In genomic region chr15:75661041-75661778, GRCh38 we compare ENCODE assay signal across 9 cellular contexts. TPM values are rescaled to one million over a fixed set of nuclear protein-coding genes. Genes with fewer than 3 reads are reported as not detected.
A peak's percentile ranks its signal among the peaks of the same experiment; 100 is the strongest.
DNase-seq lines count a peak whose midpoint lies in the region; ATAC-seq and TF ChIP-seq lines count a peak whose summit lies in the region.
"Had no signal": no experiment of that assay in that cellular context is flagged by ENCODE, and none has a peak within 500 bp of the region (broad histone marks: within the 10 kb centered on the region; RNA-seq: fewer than 3 reads in every experiment).

No MANE protein-coding gene starts in this region.

- no peaks in the 10 kb centered on the region for H3K9me3 Mint-ChIP-seq in natural killer cell treated with Interleukin-12 subunit alpha and Interleukin-12 subunit beta and Interleukin-15 and Interleukin-18, amount 100 ng/mL, for 72 hours
- H3K9me3 Mint-ChIP-seq in activated CD4-positive, alpha-beta T cell treated with anti-CD3 and anti-CD28 coated beads, Interleukin-2, amount 10 ng/mL, durations not matched to agents 7 days and 5 days = no peaks in the 10 kb centered on the region

- peaks cover 0 to 4% of the 10 kb centered on the region in 2 donors for H3K4me1 Mint-ChIP-seq in natural killer cell treated with Interleukin-12 subunit alpha and Interleukin-12 subunit beta and Interleukin-15 and Interleukin-18, amount 100 ng/mL, for 72 hours (ENCODE audit: low read depth in 2 of 2)
- H3K4me1 Mint-ChIP-seq in activated CD4-positive, alpha-beta T cell treated with anti-CD3 and anti-CD28 coated beads, Interleukin-2, amount 10 ng/mL, durations not matched to agents 7 days and 5 days = peaks cover 4% of the 10 kb centered on the region

- POLR2A ChIA-PET in activated CD4-positive, alpha-beta T cell treated with anti-CD3 and anti-CD28 coated beads, Interleukin-2, amount 10 ng/mL, durations not matched to agents 7 days and 5 days (lab: Charles Lee) = no interaction called here

- H3K27ac ChIP-seq in coronary artery = peak overlapping the region; percentile 88 to 93
- H3K27ac ChIP-seq in left lung = peak overlapping the region; percentile 74 to 86
- H3K27ac ChIP-seq in thymus (ENCODE audit: low read depth) = peak overlapping the region; percentile 55
- H3K27ac ChIP-seq: SK-N-MC had no signal

- H3K4me3 Mint-ChIP-seq in natural killer cell treated with Interleukin-12 subunit alpha and Interleukin-12 subunit beta and Interleukin-15 and Interleukin-18, amount 100 ng/mL, for 72 hours = no peak overlapping the region
- no peak overlapping the region for H3K4me3 Mint-ChIP-seq in activated CD4-positive, alpha-beta T cell treated with anti-CD3 and anti-CD28 coated beads, Interleukin-2, amount 10 ng/mL, durations not matched to agents 7 days and 5 days

- TF ChIP-seq CTCF in coronary artery (IDR thresholded peaks at IDR 0.05) (no peak), left lung (IDR thresholded peaks at IDR 0.05) (no peak)

- no peaks in the 10 kb centered on the region for H3K27me3 Mint-ChIP-seq in natural killer cell treated with Interleukin-12 subunit alpha and Interleukin-12 subunit beta and Interleukin-15 and Interleukin-18, amount 100 ng/mL, for 72 hours
- H3K27me3 Mint-ChIP-seq in activated CD4-positive, alpha-beta T cell treated with anti-CD3 and anti-CD28 coated beads, Interleukin-2, amount 10 ng/mL, durations not matched to agents 7 days and 5 days = no peaks in the 10 kb centered on the region

- H3K27me3 ChIP-seq in left lung = no peaks in the 10 kb centered on the region
- H3K27me3 ChIP-seq in thymus (ENCODE audit: control insufficient read depth, insufficient read depth) = no peaks in the 10 kb centered on the region

- H3K4me1 ChIP-seq in left lung = peaks cover 10 to 29% of the 10 kb centered on the region in 2 donors
- H3K4me1 ChIP-seq in thymus (ENCODE audit: control insufficient read depth, insufficient read depth, low read length) = no peaks in the 10 kb centered on the region

- H3K36me3 ChIP-seq in left lung (peaks cover 0 to 22% of the 10 kb centered on the region in 2 donors), thymus (ENCODE audit: control insufficient read depth, insufficient read depth) (no peaks in the 10 kb centered on the region)

- no peak overlapping the region for H3K27ac Mint-ChIP-seq in natural killer cell treated with Interleukin-12 subunit alpha and Interleukin-12 subunit beta and Interleukin-15 and Interleukin-18, amount 100 ng/mL, for 72 hours
- no peak overlapping the region for H3K27ac Mint-ChIP-seq in activated CD4-positive, alpha-beta T cell treated with anti-CD3 and anti-CD28 coated beads, Interleukin-2, amount 10 ng/mL, durations not matched to agents 7 days and 5 days

- H3K9me3 ChIP-seq in left lung (no peaks in the 10 kb centered on the region), thymus (ENCODE audit: control insufficient read depth) (no peaks in the 10 kb centered on the region)

- WGBS in thymus = 93% methylated on average over 14 of the region's 14 CpGs

- H3K4me3 ChIP-seq in coronary artery = peak overlapping the region; percentile 38
- no peak overlapping the region for H3K4me3 ChIP-seq in left lung
- no peak overlapping the region for H3K4me3 ChIP-seq in thymus (ENCODE audit: low read length)
- H3K4me3 ChIP-seq: SK-N-MC had no signal

- intact Hi-C loops in left lung (cut with DNase I) = no loop called here

- CTCF ChIA-PET in activated CD4-positive, alpha-beta T cell treated with anti-CD3 and anti-CD28 coated beads, Interleukin-2, amount 10 ng/mL, durations not matched to agents 7 days and 5 days (lab: Charles Lee) = interaction anchor here (0.8 to 1.8 kb wide), 2 partner anchors 21 to 25 kb away, joined by 3 to 5 read pairs; no protein-coding TSS in a partner anchor

- H3K36me3 Mint-ChIP-seq in natural killer cell treated with Interleukin-12 subunit alpha and Interleukin-12 subunit beta and Interleukin-15 and Interleukin-18, amount 100 ng/mL, for 72 hours = no peaks in the 10 kb centered on the region
- H3K36me3 Mint-ChIP-seq in activated CD4-positive, alpha-beta T cell treated with anti-CD3 and anti-CD28 coated beads, Interleukin-2, amount 10 ng/mL, durations not matched to agents 7 days and 5 days (ENCODE audit: low read depth) = no peaks in the 10 kb centered on the region

- ATAC-seq in left lung (peak; percentile 91), GM19397 (IDR thresholded peaks at IDR 0.05; ENCODE audit: unreplicated experiment) (no peak)
- no peak for ATAC-seq in natural killer cell treated with Interleukin-12 subunit alpha and Interleukin-12 subunit beta and Interleukin-15 and Interleukin-18, amount 100 ng/mL, for 72 hours

- DNase-seq in HT1080 (ENCODE audit: low read depth) (peak; percentile 94), coronary artery (ENCODE audit: low spot score) (peak; percentile 97), left lung (peak; percentile 92 to 94), inferior parietal cortex (ENCODE audit: extremely low spot score) (no peak)
- DNase-seq in natural killer cell treated with Interleukin-12 subunit alpha and Interleukin-12 subunit beta and Interleukin-15 and Interleukin-18, amount 100 ng/mL, for 72 hours (ENCODE audit: low spot score) = no peak
- DNase-seq in activated CD4-positive, alpha-beta T cell treated with anti-CD3 and anti-CD28 coated beads, Interleukin-2, amount 10 ng/mL, durations not matched to agents 7 days and 5 days = no peak

RNA-seq across cellular contexts. Expression of gene SNX33, which starts 13.5 kb away (rescaled TPM):
- total RNA-seq in HT1080 (2014; rRNA removed; shearing (Covaris generic)) = 9.4 and 11.3 TPM in 2 replicates
- polyA plus RNA-seq in HT1080 (2015; cell fraction: cytosol; rRNA removed) = 9.9 and 11.5 TPM in 2 replicates
- polyA plus RNA-seq in HT1080 (2015; cell fraction: nucleus; rRNA removed) = 20.2 and 23.4 TPM in 2 replicates
- 10 to 100 TPM; 21.4 to 34.7 TPM for total RNA-seq in left lung
- polyA plus RNA-seq in thymus = 11.3 TPM
- total RNA-seq in natural killer cell treated with Interleukin-12 subunit alpha and Interleukin-12 subunit beta and Interleukin-15 and Interleukin-18, amount 100 ng/mL, for 72 hours = 1 to 10 TPM; 2.6 to 3.3 TPM
- under 1 TPM; 0.60 to 0.79 TPM for total RNA-seq in activated CD4-positive, alpha-beta T cell treated with anti-CD3 and anti-CD28 coated beads, Interleukin-2, amount 10 ng/mL, durations not matched to agents 7 days and 5 days

RNA-seq across cellular contexts. Expression of gene IMP3, which starts 21.2 kb away (rescaled TPM):
- 189 and 195 TPM in 2 replicates for total RNA-seq in HT1080 (2014; rRNA removed; shearing (Covaris generic))
- polyA plus RNA-seq in HT1080 (2015; cell fraction: cytosol; rRNA removed) = 149 and 164 TPM in 2 replicates
- 66.4 and 76.0 TPM in 2 replicates for polyA plus RNA-seq in HT1080 (2015; cell fraction: nucleus; rRNA removed)
- 10 to 100 TPM; 52.8 to 69.9 TPM for total RNA-seq in left lung
- 97.3 TPM for polyA plus RNA-seq in thymus
- 100 to 1,000 TPM in 1 of 2 donors, 10 to 100 TPM in 1; 76.2 to 111 TPM for total RNA-seq in natural killer cell treated with Interleukin-12 subunit alpha and Interleukin-12 subunit beta and Interleukin-15 and Interleukin-18, amount 100 ng/mL, for 72 hours
- 10 to 100 TPM; 79.1 to 81.4 TPM for total RNA-seq in activated CD4-positive, alpha-beta T cell treated with anti-CD3 and anti-CD28 coated beads, Interleukin-2, amount 10 ng/mL, durations not matched to agents 7 days and 5 days

RNA-seq across cellular contexts. Expression of gene SNUPN, which starts 35.7 kb away (rescaled TPM):
- total RNA-seq in HT1080 (2014; rRNA removed; shearing (Covaris generic)) = 33.6 and 39.4 TPM in 2 replicates
- 45.0 and 45.1 TPM in 2 replicates for polyA plus RNA-seq in HT1080 (2015; cell fraction: cytosol; rRNA removed)
- 28.2 and 35.8 TPM in 2 replicates for polyA plus RNA-seq in HT1080 (2015; cell fraction: nucleus; rRNA removed)
- 10 to 100 TPM; 23.6 to 23.8 TPM for total RNA-seq in left lung
- 22.2 TPM for polyA plus RNA-seq in thymus
- 10 to 100 TPM; 15.5 to 26.7 TPM for total RNA-seq in natural killer cell treated with Interleukin-12 subunit alpha and Interleukin-12 subunit beta and Interleukin-15 and Interleukin-18, amount 100 ng/mL, for 72 hours
- total RNA-seq in activated CD4-positive, alpha-beta T cell treated with anti-CD3 and anti-CD28 coated beads, Interleukin-2, amount 10 ng/mL, durations not matched to agents 7 days and 5 days = 10 to 100 TPM; 41.9 to 44.1 TPM

RNA-seq across cellular contexts. Expression of gene CSPG4, which starts 51.4 kb away (rescaled TPM):
- total RNA-seq in HT1080 (2014; rRNA removed; shearing (Covaris generic)) = 15.4 and 16.9 TPM in 2 replicates
- polyA plus RNA-seq in HT1080 (2015; cell fraction: cytosol; rRNA removed) = 4.5 and 4.7 TPM in 2 replicates
- 63.5 and 65.9 TPM in 2 replicates for polyA plus RNA-seq in HT1080 (2015; cell fraction: nucleus; rRNA removed)
- 10 to 100 TPM; 22.5 to 24.7 TPM for total RNA-seq in left lung
- 4.9 TPM for polyA plus RNA-seq in thymus
- not detected for total RNA-seq in natural killer cell treated with Interleukin-12 subunit alpha and Interleukin-12 subunit beta and Interleukin-15 and Interleukin-18, amount 100 ng/mL, for 72 hours
- total RNA-seq in activated CD4-positive, alpha-beta T cell treated with anti-CD3 and anti-CD28 coated beads, Interleukin-2, amount 10 ng/mL, durations not matched to agents 7 days and 5 days = not detected

Comparison
In these comparisons a context has a peak if more than half of its experiments do, and no peak if none do; other contexts are left out.
1. DNase-seq: peak in HT1080 (single experiment), coronary artery (single experiment) and left lung (2 of 2); none in inferior parietal cortex (single experiment), natural killer cell treated with Interleukin-12 subunit alpha and Interleukin-12 subunit beta and Interleukin-15 and Interleukin-18, amount 100 ng/mL, for 72 hours (single experiment) and activated CD4-positive, alpha-beta T cell treated with anti-CD3 and anti-CD28 coated beads, Interleukin-2, amount 10 ng/mL, durations not matched to agents 7 days and 5 days (single experiment).
2. Peak in every context shown above with its lines, with median percentiles within 50 percentile points of each other: H3K27ac ChIP-seq.